In genomic region chr17:82449883-82450356, GRCh38 we compare ENCODE assay signal across 8 cellular contexts. TPM values are rescaled to one million over a fixed set of nuclear protein-coding genes. Genes with fewer than 3 reads are reported as not detected.
DNase-seq lines count a peak whose midpoint lies in the region; ATAC-seq and TF ChIP-seq lines count a peak whose summit lies in the region.

No MANE protein-coding gene starts in this region.

- no peaks in the 10 kb centered on the region for H3K27me3 Mint-ChIP-seq in T-helper 1 cell treated with Interleukin-12 subunit alpha and Interleukin-12 subunit beta and Interleukin-4 antibody, amounts not matched to agents 30 μg/mL and 1 μg/mL, for 36 hours (ENCODE audit: low read depth)
- no peaks in the 10 kb centered on the region for H3K27me3 Mint-ChIP-seq in naive B cell
- no peaks in the 10 kb centered on the region for H3K27me3 Mint-ChIP-seq in type B pancreatic cell

- H3K36me3 Mint-ChIP-seq in T-helper 1 cell treated with Interleukin-12 subunit alpha and Interleukin-12 subunit beta and Interleukin-4 antibody, amounts not matched to agents 30 μg/mL and 1 μg/mL, for 36 hours (ENCODE audit: low read depth): peaks cover 25% of the 10 kb centered on the region
- no peaks in the 10 kb centered on the region for H3K36me3 Mint-ChIP-seq in naive B cell
- no peaks in the 10 kb centered on the region for H3K36me3 Mint-ChIP-seq in type B pancreatic cell

- H3K4me1 Mint-ChIP-seq in T-helper 1 cell treated with Interleukin-12 subunit alpha and Interleukin-12 subunit beta and Interleukin-4 antibody, amounts not matched to agents 30 μg/mL and 1 μg/mL, for 36 hours (ENCODE audit: low read depth): peaks cover 33% of the 10 kb centered on the region
- H3K4me1 Mint-ChIP-seq in naive B cell (peaks cover 9 to 42% (median 29%) of the 10 kb centered on the region in 3 donors), type B pancreatic cell (ENCODE audit: unreplicated experiment) (peaks cover 12% of the 10 kb centered on the region)

- TF ChIP-seq CTCF in choroid plexus epithelial cell (conservative IDR thresholded peaks at IDR 0.05; ENCODE audit: low read depth, low read length): no peak
- no peak for TF ChIP-seq CTCF in type B pancreatic cell (conservative IDR thresholded peaks at IDR 0.05)

- H3K4me3 ChIP-seq in choroid plexus epithelial cell (ENCODE audit: low read depth, low read length): peak overlapping the region; percentile 88

- no peaks in the 10 kb centered on the region for H3K9me3 Mint-ChIP-seq in T-helper 1 cell treated with Interleukin-12 subunit alpha and Interleukin-12 subunit beta and Interleukin-4 antibody, amounts not matched to agents 30 μg/mL and 1 μg/mL, for 36 hours
- no peaks in the 10 kb centered on the region for H3K9me3 Mint-ChIP-seq in naive B cell
- H3K9me3 Mint-ChIP-seq in type B pancreatic cell: peaks cover 6% of the 10 kb centered on the region

- DNase-seq in choroid plexus epithelial cell (ENCODE audit: low read depth) (no peak), naive B cell (no peak), type B pancreatic cell (ENCODE audit: extremely low spot score, unreplicated experiment) (no peak), NCI-H345 (lab: John Stamatoyannopoulos, UW) (no peak), NCI-H2081 (lab: John Stamatoyannopoulos, UW) (no peak), iPS-NIHi11 (ENCODE audit: low spot score) (no peak)

- peak overlapping the region; percentile 98 for H3K27ac Mint-ChIP-seq in T-helper 1 cell treated with Interleukin-12 subunit alpha and Interleukin-12 subunit beta and Interleukin-4 antibody, amounts not matched to agents 30 μg/mL and 1 μg/mL, for 36 hours
- H3K27ac Mint-ChIP-seq in naive B cell (peak overlapping the region; percentile 97 to 100 (median 99)), type B pancreatic cell (peak overlapping the region; percentile 26)

- ATAC-seq in GM21723 (IDR thresholded peaks at IDR 0.05; ENCODE audit: unreplicated experiment) (peak; percentile 3), naive B cell (ENCODE audit: low read depth in 2 of 2) (no peak)

- peak overlapping the region; percentile 97 for H3K4me3 Mint-ChIP-seq in T-helper 1 cell treated with Interleukin-12 subunit alpha and Interleukin-12 subunit beta and Interleukin-4 antibody, amounts not matched to agents 30 μg/mL and 1 μg/mL, for 36 hours
- H3K4me3 Mint-ChIP-seq in naive B cell: peak overlapping the region; percentile 86 to 96 (median 93)
- peak overlapping the region; percentile 90 for H3K4me3 Mint-ChIP-seq in type B pancreatic cell

RNA-seq across cellular contexts. Expression of gene CYBC1, which starts 0.6 kb away (rescaled TPM):
- 100 to 1,000 TPM; 274 to 340 (median 303) TPM for polyA plus RNA-seq in naive B cell (ENCODE audit: low read depth in 6 of 6)
- 51.1 and 78.1 TPM in 2 replicates for total RNA-seq in type B pancreatic cell (ENCODE audit: low replicate concordance)

RNA-seq across cellular contexts. Expression of gene NARF, which starts 8.6 kb away (rescaled TPM):
- polyA plus RNA-seq in naive B cell (ENCODE audit: low read depth in 6 of 6): 100 to 1,000 TPM in 3 of 6 donors, 10 to 100 TPM in 3; 72.3 to 137 (median 95.0) TPM
- total RNA-seq in type B pancreatic cell (ENCODE audit: low replicate concordance): 75.4 and 111 TPM in 2 replicates

RNA-seq across cellular contexts. Expression of gene OGFOD3, which starts 31.5 kb away (rescaled TPM):
- polyA plus RNA-seq in naive B cell (ENCODE audit: low read depth in 6 of 6): 10 to 100 TPM; 22.8 to 31.6 (median 26.1) TPM
- 24.5 and 31.6 TPM in 2 replicates for total RNA-seq in type B pancreatic cell (ENCODE audit: low replicate concordance)

RNA-seq across cellular contexts. Expression of gene HEXD, which starts 31.8 kb away (rescaled TPM):
- 10 to 100 TPM; 10.8 to 30.5 (median 18.2) TPM for polyA plus RNA-seq in naive B cell (ENCODE audit: low read depth in 6 of 6)
- 47.5 and 49.7 TPM in 2 replicates for total RNA-seq in type B pancreatic cell (ENCODE audit: low replicate concordance)

Comparison
In these comparisons a context has a peak if more than half of its experiments do, and no peak if none do; other contexts are left out.
1. H3K27ac Mint-ChIP-seq: peak in every context shown above with its lines; median percentile 99 in naive B cell; 98 in T-helper 1 cell treated with Interleukin-12 subunit alpha and Interleukin-12 subunit beta and Interleukin-4 antibody, amounts not matched to agents 30 μg/mL and 1 μg/mL, for 36 hours; 26 in type B pancreatic cell.